In genomic region chr4:186557486-186557885, GRCh38 we compare ENCODE assay signal across 14 cellular contexts. TPM values are rescaled to one million over a fixed set of nuclear protein-coding genes. Genes with fewer than 3 reads are reported as not detected.
DNase-seq lines count a peak whose midpoint lies in the region; ATAC-seq and TF ChIP-seq lines count a peak whose summit lies in the region.
"Had no signal": no experiment of that assay in that cellular context is flagged by ENCODE, and none has a peak within 500 bp of the region (broad histone marks: within the 10 kb centered on the region; RNA-seq: fewer than 3 reads in every experiment).

No MANE protein-coding gene starts in this region.

- H3K4me1 ChIP-seq in HEK293 (ENCODE audit: control insufficient read depth, insufficient read depth, low read length) (no peaks in the 10 kb centered on the region), adipocyte (ENCODE audit: control insufficient read depth, insufficient read depth, low read length) (peaks cover 10% of the 10 kb centered on the region), left ventricle myocardium inferior (peaks cover 11% of the 10 kb centered on the region), esophagus squamous epithelium (peaks cover 0 to 17% (median 5%) of the 10 kb centered on the region in 3 donors)
- H3K4me1 ChIP-seq: psoas muscle had no signal

- H3K27ac ChIP-seq in HEK293 (ENCODE audit: extremely low read depth, low read depth, low read length) = no peak overlapping the region
- H3K27ac ChIP-seq in left ventricle myocardium inferior (replicated peaks) = no peak overlapping the region
- H3K27ac ChIP-seq in esophagus squamous epithelium = no peak overlapping the region
- H3K27ac ChIP-seq: PC-9, psoas muscle, tibial artery had no signal

- H3K27me3 ChIP-seq in adipocyte (replicated peaks; ENCODE audit: control insufficient read depth, insufficient read depth, low read length) = peaks cover 19% of the 10 kb centered on the region
- peaks cover 52% of the 10 kb centered on the region for H3K27me3 ChIP-seq in left ventricle myocardium inferior (ENCODE audit: low read depth)
- peaks cover 0 to 44% (median 0%) of the 10 kb centered on the region in 4 donors for H3K27me3 ChIP-seq in esophagus squamous epithelium

- in situ Hi-C loops in ACHN (cut with HindIII; ENCODE audit: low pct_ligation_motif_present, low pct_unique_long_range_greater_than_20kb, low sequenced_read_pairs) = no loop called here

- ATAC-seq in GM19467 (IDR thresholded peaks at IDR 0.05; ENCODE audit: unreplicated experiment) (no peak), HG02852 (IDR thresholded peaks at IDR 0.05; ENCODE audit: unreplicated experiment) (no peak)
- ATAC-seq: activated CD4-positive, alpha-beta T cell treated with anti-CD3 and anti-CD28 coated beads for 36 hours; psoas muscle had no signal

- H3K4me3 ChIP-seq in HEK293 (ENCODE audit: low read depth, low read length) (no peak overlapping the region), adipocyte (ENCODE audit: low read length) (no peak overlapping the region), left ventricle myocardium inferior (no peak overlapping the region), esophagus squamous epithelium (no peak overlapping the region)
- H3K4me3 ChIP-seq: PC-9, psoas muscle, tibial artery had no signal

- H3K36me3 ChIP-seq in HEK293 (ENCODE audit: control insufficient read depth in 2 of 2, insufficient read depth in 1 of 2, low read length in 2 of 2) = no peaks in the 10 kb centered on the region
- H3K36me3 ChIP-seq in adipocyte (ENCODE audit: control insufficient read depth, insufficient read depth, low read length, severe bottlenecking) = no peaks in the 10 kb centered on the region
- no peaks in the 10 kb centered on the region for H3K36me3 ChIP-seq in left ventricle myocardium inferior
- H3K36me3 ChIP-seq in esophagus squamous epithelium = no peaks in the 10 kb centered on the region
- H3K36me3 ChIP-seq: tibial artery had no signal

- POLR2A ChIA-PET in HEK293 (lab: Yijun Ruan, JAX) = no interaction called here

- intact Hi-C loops in left ventricle myocardium inferior (cut with micrococcal nuclease) = no loop called here
- intact Hi-C loops in esophagus squamous epithelium (cut with DNase I) = no loop called here

- no peak for TF ChIP-seq POLR2A in esophagus squamous epithelium (IDR thresholded peaks at IDR 0.05)

- CTCF ChIA-PET in HEK293 (lab: Yijun Ruan, JAX) = interaction anchor here (0.7 kb wide), 2 partner anchors 24 to 90 kb away, joined by 4 to 7 read pairs; no protein-coding TSS in a partner anchor

- DNase-seq in ACHN (peak; percentile 47), adipocyte (ENCODE audit: low read depth) (peak; percentile 47), hepatic stellate cell (ENCODE audit: low spot score) (peak; percentile 60), left ventricle myocardium inferior (no peak), esophagus squamous epithelium (lab: John Stamatoyannopoulos, UW) (no peak)
- DNase-seq: activated CD4-positive, alpha-beta T cell treated with anti-CD3 and anti-CD28 coated beads for 36 hours; DND-41; psoas muscle; tibial artery had no signal

- TF ChIP-seq CTCF in HEK293 (tag by site-specific recombination; IDR thresholded peaks at IDR 0.05) (no peak), left ventricle myocardium inferior (IDR thresholded peaks at IDR 0.05; ENCODE audit: borderline replicate concordance) (no peak), esophagus squamous epithelium (IDR thresholded peaks at IDR 0.05) (no peak)

- H3K9ac ChIP-seq in adipocyte (ENCODE audit: low read length) = no peak overlapping the region

- H3K9me3 ChIP-seq in HEK293 (ENCODE audit: control insufficient read depth, insufficient read depth, low read depth, low read length) = no peaks in the 10 kb centered on the region
- peaks cover 11% of the 10 kb centered on the region for H3K9me3 ChIP-seq in adipocyte (ENCODE audit: control insufficient read depth, low read length)
- H3K9me3 ChIP-seq in left ventricle myocardium inferior (replicated peaks) = peaks cover 14% of the 10 kb centered on the region
- H3K9me3 ChIP-seq in esophagus squamous epithelium = no peaks in the 10 kb centered on the region
- H3K9me3 ChIP-seq: psoas muscle, tibial artery had no signal

- WGBS in esophagus squamous epithelium, 2 donors = 67% methylated on average over 3 of the region's 3 CpGs

TF ChIP-seq in HEK293, 187 proteins besides CTCF, POLR2A, EP300 and RAD21 (continues in another document):
- peak; percentile 24; the same call in 1 of the 2 replicates for TF ChIP-seq TRIM28 (IDR thresholded peaks at IDR 0.05; ENCODE audit: borderline replicate concordance, low read length)
- peak; percentile 28; the same call in 1 of the 2 replicates for TF ChIP-seq KLF10 (tag by site-specific recombination; IDR thresholded peaks at IDR 0.05)
- no peak for TF ChIP-seq ZNF211 (tag by site-specific recombination; IDR thresholded peaks at IDR 0.05; ENCODE audit: low read depth)
- TF ChIP-seq ZNF214 (tag by site-specific recombination; IDR thresholded peaks at IDR 0.05; ENCODE audit: borderline replicate concordance) = no peak
- TF ChIP-seq ZNF558 (tag by site-specific recombination; IDR thresholded peaks at IDR 0.05) = no peak
- 0 out of 2 replicates have a peak, but pooled peaks have one; percentile 41 for TF ChIP-seq KLF17 (tag by site-specific recombination; IDR thresholded peaks at IDR 0.05)
- no peak for TF ChIP-seq ZNF24 (tag by site-specific recombination; IDR thresholded peaks at IDR 0.05)
- TF ChIP-seq ZNF529 (tag by site-specific recombination; IDR thresholded peaks at IDR 0.05; ENCODE audit: insufficient replicate concordance) = no peak
- peak; percentile 64 for TF ChIP-seq ZNF629 (tag by site-specific recombination; IDR thresholded peaks at IDR 0.05)
- no peak for TF ChIP-seq GLI2 (tag by site-specific recombination; IDR thresholded peaks at IDR 0.05; ENCODE audit: borderline replicate concordance, low read depth)
- 0 out of 2 replicates have a peak, but pooled peaks have one; percentile 21 for TF ChIP-seq INSM2 (tag by site-specific recombination; IDR thresholded peaks at IDR 0.05)
- no peak for TF ChIP-seq PRDM2 (tag by site-specific recombination; IDR thresholded peaks at IDR 0.05; ENCODE audit: borderline replicate concordance)
- no peak for TF ChIP-seq ZSCAN23 (tag by site-specific recombination; IDR thresholded peaks at IDR 0.05)

RNA-seq across cellular contexts. Expression of gene MTNR1A, which starts 2.1 kb away (rescaled TPM):
- total RNA-seq in left ventricle myocardium inferior = not detected
- total RNA-seq in esophagus squamous epithelium = not detected
- total RNA-seq: activated CD4-positive, alpha-beta T cell treated with anti-CD3 and anti-CD28 coated beads for 36 hours; PC-9; psoas muscle; T-helper 1 cell treated with Interleukin-12 subunit alpha and Interleukin-12 subunit beta and Interleukin-4 antibody, amounts not matched to agents 30 ng/mL and 1 ng/mL, for 36 hours had no signal

Comparison
In these comparisons a context has a peak if more than half of its experiments do, and no peak if none do; other contexts are left out.
1. DNase-seq: peak in ACHN (single experiment), adipocyte (single experiment) and hepatic stellate cell (single experiment); none in left ventricle myocardium inferior (single experiment) and esophagus squamous epithelium (single experiment).